10 cellular contexts compared by ENCODE assay signal in genomic region chr2:158998486-158999248, GRCh38. TPM values are rescaled to one million over a fixed set of nuclear protein-coding genes. Genes with fewer than 3 reads are reported as not detected.
DNase-seq lines count a peak whose midpoint lies in the region; ATAC-seq, FAIRE-seq and TF ChIP-seq lines count a peak whose summit lies in the region.
"Had no signal": no experiment of that assay in that cellular context is flagged by ENCODE, and none has a peak within 500 bp of the region (broad histone marks: within the 10 kb centered on the region; RNA-seq: fewer than 3 reads in every experiment).

No MANE protein-coding gene starts in this region.

- H3K4me1 Mint-ChIP-seq in progenitor cell of endocrine pancreas (ENCODE audit: low read depth) = peaks cover 44% of the 10 kb centered on the region

- peak overlapping the region; percentile 89 for H3K27ac Mint-ChIP-seq in progenitor cell of endocrine pancreas

- no peak for FAIRE-seq in D721Med (lab: Jason Lieb, UNC)

- DNase-seq in DMS 273 (lab: John Stamatoyannopoulos, UW; ENCODE audit: unreplicated experiment) (peak; percentile 71), NCI-H82 treated with DMSO at 0.1 percent for 48 hours (lab: John Stamatoyannopoulos, UW; ENCODE audit: unreplicated experiment) (peak; percentile 30), fibroblast of gingiva (ENCODE audit: low read depth) (peak; percentile 24), progenitor cell of endocrine pancreas (ENCODE audit: low spot score, unreplicated experiment) (no peak), D721Med (ENCODE audit: insufficient read length, low spot score) (no peak), RKO (ENCODE audit: low spot score) (no peak)
- no peak for DNase-seq in stimulated activated CD4-positive, alpha-beta T cell treated with anti-CD3 and anti-CD28 coated beads, Interleukin-1b, Interleukin-23, amount 100 ng/mL, for 48 hours
- DNase-seq: cortex of kidney had no signal

- H3K4me3 Mint-ChIP-seq in progenitor cell of endocrine pancreas (ENCODE audit: low read depth) = no peak overlapping the region

- TF ChIP-seq CTCF in progenitor cell of endocrine pancreas (IDR thresholded peaks at IDR 0.05; ENCODE audit: unreplicated experiment) (no peak), D721Med (IDR thresholded peaks at IDR 0.05; ENCODE audit: insufficient read depth, missing control alignments) (no peak)

- H3K27me3 Mint-ChIP-seq in progenitor cell of endocrine pancreas = no peaks in the 10 kb centered on the region

- ATAC-seq in GM18867 (IDR thresholded peaks at IDR 0.05; ENCODE audit: unreplicated experiment) = no peak
- ATAC-seq: HCT116 had no signal

- no peaks in the 10 kb centered on the region for H3K9me3 Mint-ChIP-seq in progenitor cell of endocrine pancreas (ENCODE audit: low read depth)

- H3K36me3 Mint-ChIP-seq in progenitor cell of endocrine pancreas (ENCODE audit: insufficient read depth) = peaks cover 5% of the 10 kb centered on the region

RNA-seq across cellular contexts. Expression of gene TANC1, which starts 30.2 kb away (rescaled TPM):
- 29.8 and 33.8 TPM in 2 replicates for total RNA-seq in progenitor cell of endocrine pancreas

Comparison
In these comparisons a context has a peak if more than half of its experiments do, and no peak if none do; other contexts are left out.
1. DNase-seq: peak in DMS 273 (single experiment), NCI-H82 treated with DMSO at 0.1 percent for 48 hours (single experiment) and fibroblast of gingiva (single experiment); none in progenitor cell of endocrine pancreas (single experiment), D721Med (single experiment), RKO (single experiment) and stimulated activated CD4-positive, alpha-beta T cell treated with anti-CD3 and anti-CD28 coated beads, Interleukin-1b, Interleukin-23, amount 100 ng/mL, for 48 hours (single experiment).